In genomic region chr10:122660696-122661095, GRCh38 we compare ENCODE assay signal across 34 cellular contexts. TPM values are rescaled to one million over a fixed set of nuclear protein-coding genes. Genes with fewer than 3 reads are reported as not detected.
"Had no signal": no experiment of that assay in that cellular context is flagged by ENCODE, and none has a peak within 500 bp of the region (broad histone marks: within the 10 kb centered on the region; RNA-seq: fewer than 3 reads in every experiment).

No MANE protein-coding gene starts in this region.

- H3K4me3 ChIP-seq: adrenal gland, body of pancreas, cardiac muscle cell, esophagus squamous epithelium, gastroesophageal sphincter had no signal

- H3K4me1 ChIP-seq: adrenal gland, esophagus squamous epithelium, gastroesophageal sphincter had no signal

- H3K4me1 Mint-ChIP-seq: activated CD4-positive, alpha-beta T cell treated with anti-CD3 and anti-CD28 coated beads for 36 hours; activated CD4-positive, alpha-beta T cell treated with anti-CD3 and anti-CD28 coated beads, Interleukin-2, amount 10 ng/mL, durations not matched to agents 24 days and 14 days; activated CD8-positive, alpha-beta memory T cell treated with anti-CD3 and anti-CD28 coated beads, Interleukin-2, amount 10 ng/mL, durations not matched to agents 7 days and 5 days; activated naive CD4-positive, alpha-beta T cell treated with anti-CD3 and anti-CD28 coated beads, Interleukin-2, amount 50 U/mL, for 24 hours; activated naive CD8-positive, alpha-beta T cell treated with anti-CD3 and anti-CD28 coated beads for 36 hours; activated naive CD8-positive, alpha-beta T cell treated with anti-CD3 and anti-CD28 coated beads, Interleukin-2, amount 50 U/mL, for 24 hours had no signal

- DNase-seq: activated CD4-positive, alpha-beta memory T cell treated with anti-CD3 and anti-CD28 coated beads for 36 hours; activated CD4-positive, alpha-beta T cell treated with anti-CD3 and anti-CD28 coated beads for 36 hours; activated CD4-positive, alpha-beta T cell treated with anti-CD3 and anti-CD28 coated beads, Interleukin-2, amount 10 ng/mL, durations not matched to agents 24 days and 14 days; activated CD4-positive, CD25-positive, alpha-beta regulatory T cell; activated CD4-positive, CD25-positive, alpha-beta regulatory T cell treated with anti-CD3 and anti-CD28 coated beads, Interleukin-2, amount 50 U/mL, for 72 hours; activated CD8-positive, alpha-beta memory T cell treated with anti-CD3 and anti-CD28 coated beads, Interleukin-2, amount 10 ng/mL, durations not matched to agents 7 days and 5 days; activated CD8-positive, alpha-beta T cell treated with anti-CD3 and anti-CD28 coated beads, Interleukin-2, amount 10 ng/mL, durations not matched to agents 7 days and 5 days; activated naive CD4-positive, alpha-beta T cell treated with anti-CD3 and anti-CD28 coated beads for 36 hours; activated naive CD8-positive, alpha-beta T cell treated with anti-CD3 and anti-CD28 coated beads for 36 hours; activated naive CD8-positive, alpha-beta T cell treated with anti-CD3 and anti-CD28 coated beads, Interleukin-2, amount 50 U/mL, for 24 hours; activated T-cell treated with anti-CD3 and anti-CD28 coated beads, Interleukin-2, amount 50 U/mL, for 1 hour; activated T-cell treated with anti-CD3 and anti-CD28 coated beads, Interleukin-2, amount 50 U/mL, for 48 hours; adrenal gland; amygdala; aorta; body of pancreas; cortex of kidney; dermis blood vessel endothelial cell; effector CD4-positive, alpha-beta T cell; effector memory CD8-positive, alpha-beta T cell; esophagus squamous epithelium; foreskin melanocyte; T-helper 2 cell had no signal

- H3K9me3 ChIP-seq: adrenal gland, body of pancreas, esophagus squamous epithelium, gastroesophageal sphincter had no signal

- H3K27ac Mint-ChIP-seq: activated CD4-positive, alpha-beta memory T cell treated with anti-CD3 and anti-CD28 coated beads for 36 hours; activated CD4-positive, alpha-beta T cell treated with anti-CD3 and anti-CD28 coated beads for 36 hours; activated CD4-positive, alpha-beta T cell treated with anti-CD3 and anti-CD28 coated beads, Interleukin-2, amount 10 ng/mL, durations not matched to agents 24 days and 14 days; activated CD8-positive, alpha-beta memory T cell treated with anti-CD3 and anti-CD28 coated beads, Interleukin-2, amount 10 ng/mL, durations not matched to agents 7 days and 5 days; activated CD8-positive, alpha-beta T cell treated with anti-CD3 and anti-CD28 coated beads, Interleukin-2, amount 10 ng/mL, durations not matched to agents 7 days and 5 days; activated naive CD4-positive, alpha-beta T cell treated with anti-CD3 and anti-CD28 coated beads for 36 hours; activated naive CD4-positive, alpha-beta T cell treated with anti-CD3 and anti-CD28 coated beads, Interleukin-2, amount 50 U/mL, for 24 hours; activated naive CD8-positive, alpha-beta T cell treated with anti-CD3 and anti-CD28 coated beads for 36 hours; activated naive CD8-positive, alpha-beta T cell treated with anti-CD3 and anti-CD28 coated beads, Interleukin-2, amount 50 U/mL, for 24 hours; effector memory CD8-positive, alpha-beta T cell had no signal

- H3K27me3 Mint-ChIP-seq: activated CD4-positive, alpha-beta T cell treated with anti-CD3 and anti-CD28 coated beads, Interleukin-2, amount 10 ng/mL, durations not matched to agents 24 days and 14 days had no signal

- H3K9me3 Mint-ChIP-seq: activated CD4-positive, alpha-beta memory T cell treated with anti-CD3 and anti-CD28 coated beads for 36 hours; activated CD4-positive, alpha-beta T cell treated with anti-CD3 and anti-CD28 coated beads, Interleukin-2, amount 10 ng/mL, durations not matched to agents 24 days and 14 days; activated naive CD4-positive, alpha-beta T cell treated with anti-CD3 and anti-CD28 coated beads for 36 hours; activated naive CD4-positive, alpha-beta T cell treated with anti-CD3 and anti-CD28 coated beads, Interleukin-2, amount 50 U/mL, for 24 hours; activated naive CD8-positive, alpha-beta T cell treated with anti-CD3 and anti-CD28 coated beads for 36 hours; activated naive CD8-positive, alpha-beta T cell treated with anti-CD3 and anti-CD28 coated beads, Interleukin-2, amount 50 U/mL, for 24 hours; effector memory CD8-positive, alpha-beta T cell had no signal

- ATAC-seq: activated CD4-positive, alpha-beta T cell treated with anti-CD3 and anti-CD28 coated beads for 36 hours; activated CD8-positive, alpha-beta memory T cell treated with anti-CD3 and anti-CD28 coated beads, Interleukin-2, amount 10 ng/mL, durations not matched to agents 7 days and 5 days; activated CD8-positive, alpha-beta T cell treated with anti-CD3 and anti-CD28 coated beads, Interleukin-2, amount 10 ng/mL, durations not matched to agents 7 days and 5 days; activated naive CD8-positive, alpha-beta T cell treated with anti-CD3 and anti-CD28 coated beads, Interleukin-2, amount 50 U/mL, for 24 hours; body of pancreas; effector memory CD8-positive, alpha-beta T cell; gastroesophageal sphincter had no signal

- H3K36me3 ChIP-seq: adrenal gland, cardiac muscle cell, esophagus squamous epithelium, gastroesophageal sphincter had no signal

- H3K27me3 ChIP-seq: adrenal gland, body of pancreas, cardiac muscle cell had no signal

- H3K4me3 Mint-ChIP-seq: activated CD4-positive, alpha-beta memory T cell treated with anti-CD3 and anti-CD28 coated beads for 36 hours; activated CD4-positive, alpha-beta T cell treated with anti-CD3 and anti-CD28 coated beads for 36 hours; activated CD4-positive, alpha-beta T cell treated with anti-CD3 and anti-CD28 coated beads, Interleukin-2, amount 10 ng/mL, durations not matched to agents 24 days and 14 days; activated CD8-positive, alpha-beta memory T cell treated with anti-CD3 and anti-CD28 coated beads, Interleukin-2, amount 10 ng/mL, durations not matched to agents 7 days and 5 days; activated CD8-positive, alpha-beta T cell treated with anti-CD3 and anti-CD28 coated beads, Interleukin-2, amount 10 ng/mL, durations not matched to agents 7 days and 5 days; activated naive CD4-positive, alpha-beta T cell treated with anti-CD3 and anti-CD28 coated beads for 36 hours; activated naive CD4-positive, alpha-beta T cell treated with anti-CD3 and anti-CD28 coated beads, Interleukin-2, amount 50 U/mL, for 24 hours; activated naive CD8-positive, alpha-beta T cell treated with anti-CD3 and anti-CD28 coated beads for 36 hours; activated naive CD8-positive, alpha-beta T cell treated with anti-CD3 and anti-CD28 coated beads, Interleukin-2, amount 50 U/mL, for 24 hours; effector memory CD8-positive, alpha-beta T cell had no signal

- H3K27ac ChIP-seq: adrenal gland, body of pancreas, cardiac muscle cell, epithelial cell of prostate, esophagus squamous epithelium, gastroesophageal sphincter had no signal

- H3K36me3 Mint-ChIP-seq: activated CD4-positive, alpha-beta memory T cell treated with anti-CD3 and anti-CD28 coated beads for 36 hours; activated CD8-positive, alpha-beta memory T cell treated with anti-CD3 and anti-CD28 coated beads, Interleukin-2, amount 10 ng/mL, durations not matched to agents 7 days and 5 days; activated naive CD4-positive, alpha-beta T cell treated with anti-CD3 and anti-CD28 coated beads, Interleukin-2, amount 50 U/mL, for 24 hours; activated naive CD8-positive, alpha-beta T cell treated with anti-CD3 and anti-CD28 coated beads for 36 hours had no signal

RNA-seq across cellular contexts. Expression of gene C10orf120, which starts 39.0 kb away (rescaled TPM):
- total RNA-seq: activated CD4-positive, alpha-beta memory T cell treated with anti-CD3 and anti-CD28 coated beads for 36 hours; activated CD4-positive, alpha-beta T cell treated with anti-CD3 and anti-CD28 coated beads for 36 hours; activated CD4-positive, alpha-beta T cell treated with anti-CD3 and anti-CD28 coated beads, Interleukin-2, amount 10 ng/mL, durations not matched to agents 24 days and 14 days; activated CD8-positive, alpha-beta memory T cell treated with anti-CD3 and anti-CD28 coated beads for 36 hours; activated CD8-positive, alpha-beta memory T cell treated with anti-CD3 and anti-CD28 coated beads, Interleukin-2, amount 10 ng/mL, durations not matched to agents 7 days and 5 days; activated CD8-positive, alpha-beta T cell treated with anti-CD3 and anti-CD28 coated beads, Interleukin-2, amount 10 ng/mL, durations not matched to agents 7 days and 5 days; activated naive CD4-positive, alpha-beta T cell treated with anti-CD3 and anti-CD28 coated beads for 36 hours; activated naive CD8-positive, alpha-beta T cell treated with anti-CD3 and anti-CD28 coated beads for 36 hours; adrenal gland; aorta; body of pancreas; cardiac muscle cell; chondrocyte; dermis blood vessel endothelial cell; endothelial cell of umbilical vein; esophagus squamous epithelium; fibroblast of lung; fibroblast of villous mesenchyme; gastroesophageal sphincter; glomerular endothelial cell; T-helper 1 cell treated with Interleukin-12 subunit alpha and Interleukin-12 subunit beta and Interleukin-4 antibody, amounts not matched to agents 30 ng/mL and 1 ng/mL, for 36 hours had no signal
